ENCODE assay signal across 16 cellular contexts in the genomic region with DNA sequence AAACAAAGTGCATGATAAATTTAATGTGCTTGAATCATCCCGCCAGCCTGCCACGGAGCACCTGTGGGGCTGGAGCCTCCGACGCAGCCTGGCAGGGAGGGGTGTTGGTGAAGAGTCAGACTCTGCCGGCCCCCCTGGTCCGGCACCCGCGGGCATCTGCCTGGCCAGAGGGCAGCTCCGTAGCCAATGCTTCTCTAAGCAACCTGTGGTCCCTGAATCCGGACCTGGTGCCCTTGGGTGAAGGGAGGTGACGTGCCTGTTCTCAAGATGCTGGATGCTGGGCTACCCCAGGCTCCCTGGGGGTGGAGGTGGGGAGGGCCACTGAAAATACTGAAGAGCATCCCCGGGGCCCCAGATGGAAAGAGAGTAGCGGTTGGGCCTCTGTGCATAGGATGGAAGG.
"Had no signal": no experiment of that assay in that cellular context is flagged by ENCODE, and none has a peak within 500 bp of the region (broad histone marks: within the 10 kb centered on the region; RNA-seq: fewer than 3 reads in every experiment).

No MANE protein-coding gene starts in this region.

- H3K27me3 Mint-ChIP-seq: activated naive CD8-positive, alpha-beta T cell treated with anti-CD3 and anti-CD28 coated beads for 36 hours had no signal

- H3K4me3 Mint-ChIP-seq: activated naive CD8-positive, alpha-beta T cell treated with anti-CD3 and anti-CD28 coated beads for 36 hours; activated T-cell treated with anti-CD3 and anti-CD28 coated beads, Interleukin-2, amount 50 U/mL, for 4 hours; central memory CD8-positive, alpha-beta T cell; neural crest cell had no signal

- H3K79me2 ChIP-seq: parathyroid adenoma had no signal

- H3K27me3 ChIP-seq: body of pancreas, foreskin keratinocyte had no signal

- H3K9me3 ChIP-seq: body of pancreas, SJSA1 had no signal

- H3K9ac ChIP-seq: parathyroid adenoma had no signal

- H3K9me3 Mint-ChIP-seq: activated naive CD8-positive, alpha-beta T cell treated with anti-CD3 and anti-CD28 coated beads for 36 hours; activated T-cell treated with anti-CD3 and anti-CD28 coated beads, Interleukin-2, amount 50 U/mL, for 4 hours; central memory CD8-positive, alpha-beta T cell; neural crest cell had no signal

- DNase-seq: activated CD4-positive, alpha-beta T cell treated with anti-CD3 and anti-CD28 coated beads for 48 hours; activated gamma-delta T cell; activated naive CD8-positive, alpha-beta T cell treated with anti-CD3 and anti-CD28 coated beads for 36 hours; activated T-cell treated with anti-CD3 and anti-CD28 coated beads, Interleukin-2, amount 50 U/mL, for 4 hours; amygdala; body of pancreas; effector memory CD4-positive, alpha-beta T cell; foreskin keratinocyte; stimulated activated CD4-positive, alpha-beta T cell treated with anti-CD3 and anti-CD28 coated beads, Interleukin-4, amount 100 ng/mL, for 4 hours; stimulated activated CD8-positive, alpha-beta memory T cell treated with anti-CD3 and anti-CD28 coated beads, Interleukin-4, amount 100 ng/mL, for 48 hours; stimulated activated naive CD8-positive, alpha-beta T cell treated with anti-CD3 and anti-CD28 coated beads, Interleukin-15, Interleukin-2, amounts not matched to agents 100 U/mL and 50 U/mL, for 24 hours had no signal

- H3K27ac ChIP-seq: body of pancreas, foreskin keratinocyte, parathyroid adenoma, SJSA1, skin epidermis had no signal

- H3K4me3 ChIP-seq: body of pancreas, SJSA1, skin epidermis had no signal

- H3K36me3 ChIP-seq: SJSA1 had no signal

- H3K4me1 ChIP-seq: body of pancreas, foreskin keratinocyte, parathyroid adenoma, SJSA1 had no signal

- H3K36me3 Mint-ChIP-seq: activated naive CD8-positive, alpha-beta T cell treated with anti-CD3 and anti-CD28 coated beads for 36 hours had no signal

- H3K27ac Mint-ChIP-seq: activated naive CD8-positive, alpha-beta T cell treated with anti-CD3 and anti-CD28 coated beads for 36 hours had no signal

- H3K4me1 Mint-ChIP-seq: activated naive CD8-positive, alpha-beta T cell treated with anti-CD3 and anti-CD28 coated beads for 36 hours had no signal

- H2AFZ ChIP-seq: parathyroid adenoma had no signal
